8 cellular contexts compared by ENCODE assay signal in the genomic region with DNA sequence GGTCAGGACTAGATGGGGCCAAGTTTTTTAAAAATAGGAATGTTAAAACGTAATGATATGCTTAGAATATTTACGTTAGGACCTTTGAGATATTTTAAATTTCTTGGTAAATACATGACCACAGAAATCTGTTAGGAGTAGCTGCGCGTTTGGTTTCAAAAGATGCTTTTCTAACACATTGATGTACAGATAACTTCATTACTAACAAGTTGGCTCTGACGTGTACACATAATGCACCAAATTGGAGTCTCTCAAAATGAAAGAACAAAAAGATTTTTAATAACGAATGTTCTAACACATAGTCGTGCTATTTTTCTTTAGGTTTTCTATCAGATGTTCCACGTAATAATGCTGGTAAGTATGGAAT. TPM values are rescaled to one million over a fixed set of nuclear protein-coding genes. Genes with fewer than 3 reads are reported as not detected.
DNase-seq lines count a peak whose midpoint lies in the region; ATAC-seq and TF ChIP-seq lines count a peak whose summit lies in the region.

No MANE protein-coding gene starts in this region.

- no peaks in the 10 kb centered on the region for H4K20me1 ChIP-seq in MM.1S (ENCODE audit: insufficient read depth, low read length)
- H4K20me1 ChIP-seq in neural progenitor cell (ENCODE audit: low read depth), result no peaks in the 10 kb centered on the region

- no peaks in the 10 kb centered on the region for H3K27me3 ChIP-seq in MM.1S (replicated peaks; ENCODE audit: insufficient read depth, low read length)
- H3K27me3 ChIP-seq in effector memory CD4-positive, alpha-beta T cell (replicated peaks; ENCODE audit: control insufficient read depth, insufficient read depth, low read length, poor library complexity, severe bottlenecking), result no peaks in the 10 kb centered on the region
- no peaks in the 10 kb centered on the region for H3K27me3 ChIP-seq in neural progenitor cell

- no peak for ATAC-seq in GM21786 (IDR thresholded peaks at IDR 0.05; ENCODE audit: unreplicated experiment)

- H3K36me3 ChIP-seq in MM.1S (replicated peaks; ENCODE audit: insufficient read depth, low read length), result no peaks in the 10 kb centered on the region
- no peaks in the 10 kb centered on the region for H3K36me3 ChIP-seq in effector memory CD4-positive, alpha-beta T cell (ENCODE audit: control insufficient read depth, insufficient read depth, low read length)
- H3K36me3 ChIP-seq in neural progenitor cell, result peaks cover 22% of the 10 kb centered on the region

- H3K4me3 ChIP-seq in MM.1S (ENCODE audit: low read length) (peak overlapping the region; percentile 84), neural progenitor cell (peak overlapping the region; percentile 72)
- peak overlapping the region; percentile 59 for H3K4me3 ChIP-seq in effector memory CD4-positive, alpha-beta T cell (ENCODE audit: insufficient read depth, low read depth, low read length, poor library complexity, severe bottlenecking)

- no peaks in the 10 kb centered on the region for H3K79me2 ChIP-seq in MM.1S (ENCODE audit: low read length)
- H3K79me2 ChIP-seq in neural progenitor cell (ENCODE audit: low read depth), result peaks cover 27% of the 10 kb centered on the region

- H3K9me3 ChIP-seq in MM.1S (replicated peaks; ENCODE audit: insufficient read depth, low read length), result no peaks in the 10 kb centered on the region
- H3K9me3 ChIP-seq in effector memory CD4-positive, alpha-beta T cell (ENCODE audit: control insufficient read depth, low read length), result no peaks in the 10 kb centered on the region
- H3K9me3 ChIP-seq in neural progenitor cell (ENCODE audit: low read depth), result no peaks in the 10 kb centered on the region

- H3K36me3 Mint-ChIP-seq in neural progenitor cell, result peaks cover 14% of the 10 kb centered on the region

- peak overlapping the region; percentile 88 for H3K9ac ChIP-seq in MM.1S (ENCODE audit: low read length)
- H3K9ac ChIP-seq in neural progenitor cell, result peak overlapping the region; percentile 43

- peak overlapping the region; percentile 77; the same call in 1 of the 2 replicates for H3K27ac ChIP-seq in MM.1S (ENCODE audit: low read length)
- peak overlapping the region; percentile 84 for H3K27ac ChIP-seq in effector memory CD4-positive, alpha-beta T cell (ENCODE audit: insufficient read depth, low read length, poor library complexity, severe bottlenecking)
- H3K27ac ChIP-seq in neural progenitor cell, result no peak overlapping the region

- TF ChIP-seq CTCF in MM.1S (IDR thresholded peaks at IDR 0.05; ENCODE audit: low read length), result no peak
- no peak for TF ChIP-seq CTCF in neural progenitor cell (IDR thresholded peaks at IDR 0.05)

- H3K4me2 ChIP-seq in MM.1S (ENCODE audit: low read depth, low read length) (peak overlapping the region; percentile 65), neural progenitor cell (peak overlapping the region; percentile 94)

- peaks cover 14% of the 10 kb centered on the region for H3K4me1 Mint-ChIP-seq in neural progenitor cell

- H3K4me3 Mint-ChIP-seq in neural progenitor cell, result peak overlapping the region; percentile 99

- H3F3A ChIP-seq in MM.1S (ENCODE audit: insufficient read depth, low read length) (0 out of 2 replicates have a peak, but pooled peaks cover 4% of the 10 kb centered on the region), neural progenitor cell (ENCODE audit: low read depth) (peaks cover 10% of the 10 kb centered on the region)

- H3K9me2 ChIP-seq in MM.1S (replicated peaks; ENCODE audit: insufficient read depth, low read length), result no peaks in the 10 kb centered on the region

- peak; percentile 23 for DNase-seq in CD1c-positive myeloid dendritic cell (ENCODE audit: extremely low spot score)
- DNase-seq in MM.1S, result no peak
- DNase-seq in effector memory CD4-positive, alpha-beta T cell, result no peak
- no peak for DNase-seq in neural progenitor cell (ENCODE audit: low spot score)
- DNase-seq in NK-92 treated with Interleukin-12 subunit alpha and Interleukin-12 subunit beta, amount 100 ng/mL, for 24 hours (lab: John Stamatoyannopoulos, UW), result no peak
- DNase-seq in OCI-M2 (lab: John Stamatoyannopoulos, UW; ENCODE audit: unreplicated experiment), result no peak
- DNase-seq in globus pallidus (ENCODE audit: low spot score), result no peak

- H3K27ac Mint-ChIP-seq in neural progenitor cell, result no peak overlapping the region

- H3K4me1 ChIP-seq in MM.1S (ENCODE audit: low read length) (peaks cover 5% of the 10 kb centered on the region; the same call in 1 of the 2 replicates), neural progenitor cell (peaks cover 10% of the 10 kb centered on the region)
- no peaks in the 10 kb centered on the region for H3K4me1 ChIP-seq in effector memory CD4-positive, alpha-beta T cell (ENCODE audit: control insufficient read depth, insufficient read depth, low read length, poor library complexity, severe bottlenecking)

- peaks cover 7% of the 10 kb centered on the region for H3K9me3 Mint-ChIP-seq in neural progenitor cell

- H2AFZ ChIP-seq in MM.1S (ENCODE audit: low read length) (peak overlapping the region; percentile 74), neural progenitor cell (replicated peaks) (peak overlapping the region; percentile 95)

- peaks cover 5% of the 10 kb centered on the region for H3K27me3 Mint-ChIP-seq in neural progenitor cell (ENCODE audit: insufficient read depth, low read depth)

RNA-seq across cellular contexts. Expression of a gene that starts 0.6 kb away (rescaled TPM):
- total RNA-seq in neural progenitor cell (ENCODE audit: low replicate concordance), result 9.2 and 16.8 TPM in 2 replicates

RNA-seq across cellular contexts. Expression of a gene that starts 0.7 kb away (rescaled TPM):
- total RNA-seq in neural progenitor cell (ENCODE audit: low replicate concordance), result 1.2 and 2.5 TPM in 2 replicates

RNA-seq across cellular contexts. Expression of a gene that starts 38.8 kb away (rescaled TPM):
- total RNA-seq in neural progenitor cell (ENCODE audit: low replicate concordance), result 72.4 and 107 TPM in 2 replicates
